ENCODE assay signal across 8 cellular contexts in genomic region chr6:14211596-14211961, GRCh38.
DNase-seq lines count a peak whose midpoint lies in the region; ATAC-seq and TF ChIP-seq lines count a peak whose summit lies in the region.

No MANE protein-coding gene starts in this region.

- H3K4me2 ChIP-seq in SU-DHL-6 (ENCODE audit: low read depth, low read length, poor library complexity, severe bottlenecking) (peak overlapping the region; percentile 60), mesendoderm (ENCODE audit: low read length) (peak overlapping the region; percentile 95)

- peak overlapping the region; percentile 14 for H2BK5ac ChIP-seq in mesendoderm (ENCODE audit: low read length)

- no peaks in the 10 kb centered on the region for H4K20me1 ChIP-seq in SU-DHL-6 (ENCODE audit: low read depth, low read length)

- H2AK5ac ChIP-seq in mesendoderm (ENCODE audit: low read length): no peak overlapping the region

- H3K27ac Mint-ChIP-seq in effector memory CD8-positive, alpha-beta T cell: peak overlapping the region; percentile 22 to 87

- peaks cover 12 to 15% of the 10 kb centered on the region in 2 donors for H3K4me1 Mint-ChIP-seq in effector memory CD8-positive, alpha-beta T cell (ENCODE audit: low read depth in 2 of 2)

- H2AFZ ChIP-seq in SU-DHL-6 (ENCODE audit: low read depth, low read length, severe bottlenecking): peak overlapping the region; percentile 57

- no peak overlapping the region for H2BK15ac ChIP-seq in mesendoderm (replicated peaks; ENCODE audit: low read depth)

- H3K79me1 ChIP-seq in mesendoderm (ENCODE audit: low read length): no peaks in the 10 kb centered on the region

- no peaks in the 10 kb centered on the region for H3K9me3 Mint-ChIP-seq in effector memory CD8-positive, alpha-beta T cell

- no peaks in the 10 kb centered on the region for H3F3A ChIP-seq in SU-DHL-6 (ENCODE audit: insufficient read depth)

- peak overlapping the region; percentile 11 for H2BK120ac ChIP-seq in mesendoderm (ENCODE audit: low read depth, low read length)

- no peak for TF ChIP-seq CTCF in SU-DHL-6 (IDR thresholded peaks at IDR 0.05; ENCODE audit: insufficient read depth, low read length, poor library complexity, severe bottlenecking)
- no peak for TF ChIP-seq CTCF in thyroid gland (IDR thresholded peaks at IDR 0.05)

- H3K4ac ChIP-seq in mesendoderm (ENCODE audit: low read depth, low read length): no peak overlapping the region

- H3K79me2 ChIP-seq in SU-DHL-6 (ENCODE audit: insufficient read depth, low read length): no peaks in the 10 kb centered on the region
- H3K79me2 ChIP-seq in mesendoderm (ENCODE audit: control insufficient read depth, insufficient read depth, low read length): no peaks in the 10 kb centered on the region

- H3K4me3 ChIP-seq in SU-DHL-6 (ENCODE audit: insufficient read depth, low read length, poor library complexity, severe bottlenecking): peak overlapping the region; percentile 45
- peak overlapping the region; percentile 8 for H3K4me3 ChIP-seq in mesendoderm (ENCODE audit: low read length)
- peak overlapping the region in 2 of 3 donors; percentile 35 to 65 for H3K4me3 ChIP-seq in thyroid gland (replicated peaks in 1 of 3)

- H3K27ac ChIP-seq in SU-DHL-6 (ENCODE audit: low read depth, low read length) (no peak overlapping the region), mesendoderm (ENCODE audit: low read depth, low read length) (peak overlapping the region; percentile 20), thyroid gland (peak overlapping the region in 2 of 3 donors; percentile 37 to 91)

- no peak overlapping the region for H3K23ac ChIP-seq in mesendoderm (ENCODE audit: low read length)

- H4K5ac ChIP-seq in mesendoderm (ENCODE audit: low read length): no peak overlapping the region

- H3K4me1 ChIP-seq in mesendoderm (ENCODE audit: control insufficient read depth, low read depth, low read length) (peaks cover 6% of the 10 kb centered on the region), thyroid gland (peaks cover 0 to 13% of the 10 kb centered on the region in 2 donors)

- no CpG with 5 or more reads among the region's 19 CpGs for WGBS in mesendoderm (ENCODE audit: extremely low coverage, insufficient coverage, low lambda C conversion rate)
- WGBS in thyroid gland, 2 donors: 43 to 50% methylated on average over 9 to 19 of the region's 19 CpGs

- H3K27me3 ChIP-seq in SU-DHL-6 (ENCODE audit: low read length) (no peaks in the 10 kb centered on the region), mesendoderm (ENCODE audit: insufficient read depth, low read length, poor library complexity) (no peaks in the 10 kb centered on the region), thyroid gland (no peaks in the 10 kb centered on the region)

- peaks cover 7% of the 10 kb centered on the region for H3K36me3 Mint-ChIP-seq in effector memory CD8-positive, alpha-beta T cell (ENCODE audit: insufficient read depth)

- H3K9me3 ChIP-seq in SU-DHL-6 (ENCODE audit: insufficient read depth, low read length) (no peaks in the 10 kb centered on the region), thyroid gland (no peaks in the 10 kb centered on the region)

- DNase-seq in GM04503 (ENCODE audit: low read depth): peak; percentile 6
- no peak for DNase-seq in effector memory CD8-positive, alpha-beta T cell
- peak; percentile 92 for DNase-seq in mesendoderm
- DNase-seq in thyroid gland: no peak
- no peak for DNase-seq in DMS79 treated with DMSO at 0.1 percent for 48 hours (lab: John Stamatoyannopoulos, UW)
- DNase-seq in DMS153 treated with DMSO at 0.1 percent for 48 hours (lab: John Stamatoyannopoulos, UW; ENCODE audit: unreplicated experiment): no peak

- H3K18ac ChIP-seq in mesendoderm (ENCODE audit: low read length): peak overlapping the region; percentile 70

- peak; percentile 4 for ATAC-seq in HG02852 (IDR thresholded peaks at IDR 0.05; ENCODE audit: unreplicated experiment)
- ATAC-seq in effector memory CD8-positive, alpha-beta T cell (replicated peaks): peak; percentile 10

- no peak for TF ChIP-seq POLR2A in thyroid gland (IDR thresholded peaks at IDR 0.05)

- intact Hi-C loops in thyroid gland (cut with DNase I): loop anchor here (10.0 kb wide), 1 partner anchor 103 kb away; no protein-coding TSS in a partner anchor

- peak overlapping the region; percentile 77 for H3K56ac ChIP-seq in mesendoderm (ENCODE audit: low read length)

- no peaks in the 10 kb centered on the region for H3K27me3 Mint-ChIP-seq in effector memory CD8-positive, alpha-beta T cell

- H3K4me3 Mint-ChIP-seq in effector memory CD8-positive, alpha-beta T cell: peak overlapping the region; percentile 76 to 85

- no peaks in the 10 kb centered on the region for H3K36me3 ChIP-seq in SU-DHL-6 (ENCODE audit: low read length)
- H3K36me3 ChIP-seq in mesendoderm (ENCODE audit: control insufficient read depth, insufficient read depth, low read length): no peaks in the 10 kb centered on the region
- no peaks in the 10 kb centered on the region for H3K36me3 ChIP-seq in thyroid gland

- no peak overlapping the region for H4K8ac ChIP-seq in mesendoderm (ENCODE audit: low read depth, low read length)

- no peaks in the 10 kb centered on the region for H3K9me2 ChIP-seq in SU-DHL-6 (replicated peaks; ENCODE audit: insufficient read depth, low read length)

- H3K9ac ChIP-seq in SU-DHL-6 (ENCODE audit: low read length): peak overlapping the region; percentile 86
- H3K9ac ChIP-seq in mesendoderm (ENCODE audit: low read length): peak overlapping the region; percentile 71

Comparison
In these comparisons a context has a peak if more than half of its experiments do, and no peak if none do; other contexts are left out.
1. DNase-seq: peak in GM04503 (single experiment) and mesendoderm (single experiment); none in effector memory CD8-positive, alpha-beta T cell (0 of 3), thyroid gland (0 of 2), DMS79 treated with DMSO at 0.1 percent for 48 hours (single experiment) and DMS153 treated with DMSO at 0.1 percent for 48 hours (single experiment).
2. Peak in every context shown above with its lines, with median percentiles within 50 percentile points of each other: H3K4me3 ChIP-seq.